Comparison of ENCODE assay signal across 30 cellular contexts in genomic region chr17:33712120-33712519, GRCh38.
DNase-seq lines count a peak whose midpoint lies in the region; ATAC-seq, FAIRE-seq and TF ChIP-seq lines count a peak whose summit lies in the region.
"Had no signal": no experiment of that assay in that cellular context is flagged by ENCODE, and none has a peak within 500 bp of the region (broad histone marks: within the 10 kb centered on the region; RNA-seq: fewer than 3 reads in every experiment).

No MANE protein-coding gene starts in this region.

- peaks cover 0 to 2% of the 10 kb centered on the region in 2 experiments; a peak in 2 of 4 replicates for H3K27me3 ChIP-seq in GM12878 (replicated peaks in 1 of 2; ENCODE audit: control insufficient read depth in 2 of 2, insufficient read depth in 2 of 2, low read length in 1 of 2)
- no peaks in the 10 kb centered on the region for H3K27me3 ChIP-seq in mesendoderm (ENCODE audit: insufficient read depth, low read length, poor library complexity)
- H3K27me3 ChIP-seq: ascending aorta, Peyer's patch had no signal

- no peak for TF ChIP-seq POLR2A in GM12878 (IDR thresholded peaks at IDR 0.05; ENCODE audit: low read depth, low read length)

- no peak overlapping the region for H3K4ac ChIP-seq in mesendoderm (ENCODE audit: low read depth, low read length)

- no peak overlapping the region for H2BK5ac ChIP-seq in mesendoderm (ENCODE audit: low read length)

- intact Hi-C loops in GM12878 (cut with micrococcal nuclease; ENCODE audit: unreplicated experiment) = no loop called here

- TF ChIP-seq CTCF in GM10248 (IDR thresholded peaks at IDR 0.05; ENCODE audit: control extremely low read depth, extremely low read depth, low read depth, missing control alignments) = peak; percentile 6
- peak; percentile 34 for TF ChIP-seq CTCF in LNCaP clone FGC (IDR thresholded peaks at IDR 0.05; ENCODE audit: control insufficient read depth, extremely low read depth, insufficient read depth)
- peak in 2 of 3 experiments; percentile 14 to 29; a peak in 2 of 6 replicates for TF ChIP-seq CTCF in GM12878 (IDR thresholded peaks at IDR 0.05 in 2 of 3, conservative IDR thresholded peaks at IDR 0.05 in 1 of 3; ENCODE audit: control insufficient read depth in 2 of 3, extremely low read depth in 1 of 3, insufficient read depth in 1 of 3, low read depth in 3 of 3, low read length in 3 of 3)

- no peak overlapping the region for H3K18ac ChIP-seq in mesendoderm (ENCODE audit: low read length)

- H3K56ac ChIP-seq in mesendoderm (ENCODE audit: low read length) = no peak overlapping the region

- TF ChIP-seq EP300 in GM12878 (IDR thresholded peaks at IDR 0.05; ENCODE audit: borderline replicate concordance in 1 of 2, control insufficient read depth in 1 of 2, low read depth in 2 of 2, low read length in 2 of 2) = no peak

- TF ChIP-seq RAD21 in GM12878 (IDR thresholded peaks at IDR 0.05; ENCODE audit: insufficient read depth, low read depth, low read length) = no peak

- H2BK15ac ChIP-seq in mesendoderm (replicated peaks; ENCODE audit: low read depth) = no peak overlapping the region

- DNase-seq in GM10248 (ENCODE audit: extremely low spot score) = no peak
- no peak for DNase-seq in LNCaP clone FGC (ENCODE audit: low read depth)
- no peak for DNase-seq in GM12878 (ENCODE audit: low read depth, low spot score)
- DNase-seq in mesendoderm = peak; percentile 11
- no peak for DNase-seq in HCEC 1CT
- no peak for DNase-seq in activated naive CD4-positive, alpha-beta T cell treated with anti-CD3 and anti-CD28 coated beads, Interleukin-2, amount 50 U/mL, for 72 hours (ENCODE audit: low spot score in 2 of 2)
- DNase-seq: activated CD4-positive, alpha-beta T cell treated with anti-CD3 and anti-CD28 coated beads, Interleukin-2, amount 10 ng/mL, durations not matched to agents 7 days and 5 days; activated gamma-delta T cell; activated T-cell treated with anti-CD3 and anti-CD28 coated beads, Interleukin-2, amount 50 U/mL, for 24 hours; CD8-positive, alpha-beta T cell; KG1; MG63; NCI-H2029 treated with DMSO at 0.1 percent for 48 hours; NCI-H524 treated with DMSO at 0.1 percent for 48 hours; nephron progenitor cell; Peyer's patch; SIG-M5; stimulated activated naive B cell treated with anti-CD40 and anti-IgM and Interleukin-4, amounts not matched to agents 10 μg/mL and 1 μg/mL and 100 μg/mL, for 72 hours; substantia nigra had no signal

- no peak overlapping the region for H2BK120ac ChIP-seq in mesendoderm (ENCODE audit: low read depth, low read length)

- SMC1A ChIA-PET in GM12878 (lab: Charles Lee; ENCODE audit: uncharacterized antibody, unreplicated experiment) = no interaction called here

- H3K79me2 ChIP-seq in GM12878 (ENCODE audit: control insufficient read depth, insufficient read depth, low read length) = no peaks in the 10 kb centered on the region
- no peaks in the 10 kb centered on the region for H3K79me2 ChIP-seq in mesendoderm (ENCODE audit: control insufficient read depth, insufficient read depth, low read length)
- H3K79me2 ChIP-seq: parathyroid adenoma had no signal

- H3K36me3 Mint-ChIP-seq in activated naive CD4-positive, alpha-beta T cell treated with anti-CD3 and anti-CD28 coated beads, Interleukin-2, amount 50 U/mL, for 72 hours = no peaks in the 10 kb centered on the region
- H3K36me3 Mint-ChIP-seq: CD8-positive, alpha-beta T cell; memory B cell; stimulated activated naive B cell treated with anti-CD40 and anti-IgM and Interleukin-4, amounts not matched to agents 10 μg/mL and 1 μg/mL and 100 μg/mL, for 72 hours; type B pancreatic cell had no signal

- no peak overlapping the region for H3K23ac ChIP-seq in mesendoderm (ENCODE audit: low read length)

- H4K5ac ChIP-seq in mesendoderm (ENCODE audit: low read length) = no peak overlapping the region

- H3K27ac ChIP-seq in GM12878 (ENCODE audit: control insufficient read depth, insufficient read depth) (no peak overlapping the region), mesendoderm (ENCODE audit: low read depth, low read length) (no peak overlapping the region)
- H3K27ac ChIP-seq: ascending aorta, gastroesophageal sphincter, parathyroid adenoma, Peyer's patch, skin epidermis had no signal

- H3K4me2 ChIP-seq in GM12878 (ENCODE audit: control insufficient read depth, insufficient read depth) (no peak overlapping the region), mesendoderm (ENCODE audit: low read length) (no peak overlapping the region)

- in situ Hi-C loops in GM12878 (cut with MboI) = no loop called here

- 0% methylated on average over 2 of the region's 2 CpGs for WGBS in GM12878 (ENCODE audit: insufficient coverage, insufficient replicate concordance, low lambda C conversion rate, missing lambda C conversion rate)
- WGBS in mesendoderm (ENCODE audit: extremely low coverage, insufficient coverage, low lambda C conversion rate) = no CpG with 5 or more reads among the region's 2 CpGs

- H4K20me1 ChIP-seq in GM12878 (ENCODE audit: control insufficient read depth, insufficient read depth) = no peaks in the 10 kb centered on the region

- no peaks in the 10 kb centered on the region for H3K36me3 ChIP-seq in GM12878 (ENCODE audit: control insufficient read depth in 2 of 2, insufficient read depth in 2 of 2, low read length in 1 of 2)
- H3K36me3 ChIP-seq in mesendoderm (ENCODE audit: control insufficient read depth, insufficient read depth, low read length) = no peaks in the 10 kb centered on the region
- H3K36me3 ChIP-seq: ascending aorta, gastroesophageal sphincter, MG63, Peyer's patch had no signal

- no peak overlapping the region for H3K4me3 ChIP-seq in LNCaP clone FGC (ENCODE audit: low read depth, low read length)
- no peak overlapping the region for H3K4me3 ChIP-seq in GM12878
- no peak overlapping the region for H3K4me3 ChIP-seq in mesendoderm (ENCODE audit: low read length)
- H3K4me3 ChIP-seq: ascending aorta, gastroesophageal sphincter, MG63, Peyer's patch, skin epidermis had no signal

- peaks cover 0 to 4% of the 10 kb centered on the region in 2 donors for H3K9me3 Mint-ChIP-seq in activated naive CD4-positive, alpha-beta T cell treated with anti-CD3 and anti-CD28 coated beads, Interleukin-2, amount 50 U/mL, for 72 hours
- H3K9me3 Mint-ChIP-seq: activated CD4-positive, alpha-beta T cell treated with anti-CD3 and anti-CD28 coated beads, Interleukin-2, amount 10 ng/mL, durations not matched to agents 7 days and 5 days; activated T-cell treated with anti-CD3 and anti-CD28 coated beads, Interleukin-2, amount 50 U/mL, for 24 hours; CD8-positive, alpha-beta T cell; type B pancreatic cell had no signal

- no peaks in the 10 kb centered on the region for H3K79me1 ChIP-seq in mesendoderm (ENCODE audit: low read length)

- BruUV-seq in GM12878 (replicated peaks; lab: Mats Ljungman, UMichigan) = no TSS peak

- H3K4me1 ChIP-seq in GM12878 (ENCODE audit: control insufficient read depth, insufficient read depth, low read length) = no peaks in the 10 kb centered on the region
- H3K4me1 ChIP-seq in mesendoderm (ENCODE audit: control insufficient read depth, low read depth, low read length) = no peaks in the 10 kb centered on the region
- H3K4me1 ChIP-seq: ascending aorta, gastroesophageal sphincter, parathyroid adenoma, Peyer's patch had no signal

- no peak for ATAC-seq in GM12878
- no peak for ATAC-seq in HG03135 (IDR thresholded peaks at IDR 0.05; ENCODE audit: unreplicated experiment)
- no peak for ATAC-seq in HG03108 (IDR thresholded peaks at IDR 0.05; ENCODE audit: unreplicated experiment)
- ATAC-seq in activated naive CD4-positive, alpha-beta T cell treated with anti-CD3 and anti-CD28 coated beads, Interleukin-2, amount 50 U/mL, for 72 hours = no peak
- ATAC-seq: CD8-positive, alpha-beta T cell; gastroesophageal sphincter; stimulated activated naive B cell treated with anti-CD40 and anti-IgM and Interleukin-4, amounts not matched to agents 10 μg/mL and 1 μg/mL and 100 μg/mL, for 72 hours had no signal

- H3K9ac ChIP-seq in GM12878 (ENCODE audit: control insufficient read depth, insufficient read depth, low read length) (no peak overlapping the region), mesendoderm (ENCODE audit: low read length) (no peak overlapping the region)
- H3K9ac ChIP-seq: parathyroid adenoma had no signal

- POLR2A ChIA-PET in GM10248 (lab: Yijun Ruan, JAX) = no interaction called here
- POLR2A ChIA-PET in GM12878 (lab: Charles Lee) = no interaction called here

- FAIRE-seq in GM12878 (lab: Jason Lieb, UNC) = no peak
- FAIRE-seq: endothelial cell of umbilical vein, GM18507, HTR-8/SVneo had no signal

- H3K9me3 ChIP-seq in GM12878 (replicated peaks; ENCODE audit: control insufficient read depth, insufficient read depth, low read length) = no peaks in the 10 kb centered on the region
- H3K9me3 ChIP-seq: ascending aorta, gastroesophageal sphincter, MG63, Peyer's patch had no signal

- no peak overlapping the region for H4K8ac ChIP-seq in mesendoderm (ENCODE audit: low read depth, low read length)

- H2AFZ ChIP-seq in GM12878 (ENCODE audit: control insufficient read depth, low read depth, low read length) = no peak overlapping the region
- H2AFZ ChIP-seq: parathyroid adenoma had no signal

- CTCF ChIA-PET in GM10248 (lab: Yijun Ruan, JAX) (interaction anchor here (1.3 kb wide), 1 partner anchor 13 kb away, joined by 4 read pairs; no protein-coding TSS in a partner anchor), GM12878 (lab: Yijun Ruan, JAX) (interaction anchor here (1.0 to 1.2 kb wide), 3 partner anchors 11 to 36 kb away, joined by 3 to 4 read pairs (median 3); no protein-coding TSS in a partner anchor)

- RAD21 ChIA-PET in GM12878 (lab: Charles Lee; ENCODE audit: unreplicated experiment) = no interaction called here

- no peak overlapping the region for H3K27ac Mint-ChIP-seq in activated naive CD4-positive, alpha-beta T cell treated with anti-CD3 and anti-CD28 coated beads, Interleukin-2, amount 50 U/mL, for 72 hours
- H3K27ac Mint-ChIP-seq: activated CD4-positive, alpha-beta T cell treated with anti-CD3 and anti-CD28 coated beads, Interleukin-2, amount 10 ng/mL, durations not matched to agents 7 days and 5 days; activated T-cell treated with anti-CD3 and anti-CD28 coated beads, Interleukin-2, amount 50 U/mL, for 24 hours; CD8-positive, alpha-beta T cell; memory B cell; nephron progenitor cell; stimulated activated naive B cell treated with anti-CD40 and anti-IgM and Interleukin-4, amounts not matched to agents 10 μg/mL and 1 μg/mL and 100 μg/mL, for 72 hours; type B pancreatic cell had no signal

- no peak overlapping the region for H2AK5ac ChIP-seq in mesendoderm (ENCODE audit: low read length)

TF ChIP-seq in GM12878, 131 proteins besides CTCF, POLR2A, EP300 and RAD21 (continues in another document):
- TF ChIP-seq HCFC1 (IDR thresholded peaks at IDR 0.05; ENCODE audit: low read length) = no peak
- no peak for TF ChIP-seq USF1 (IDR thresholded peaks at IDR 0.05; ENCODE audit: borderline replicate concordance, extremely low read length, insufficient read depth, low read depth, low read length)
- TF ChIP-seq STAT3 (IDR thresholded peaks at IDR 0.05; ENCODE audit: low read depth, low read length) = no peak
